12 cellular contexts compared by ENCODE assay signal in the genomic region with DNA sequence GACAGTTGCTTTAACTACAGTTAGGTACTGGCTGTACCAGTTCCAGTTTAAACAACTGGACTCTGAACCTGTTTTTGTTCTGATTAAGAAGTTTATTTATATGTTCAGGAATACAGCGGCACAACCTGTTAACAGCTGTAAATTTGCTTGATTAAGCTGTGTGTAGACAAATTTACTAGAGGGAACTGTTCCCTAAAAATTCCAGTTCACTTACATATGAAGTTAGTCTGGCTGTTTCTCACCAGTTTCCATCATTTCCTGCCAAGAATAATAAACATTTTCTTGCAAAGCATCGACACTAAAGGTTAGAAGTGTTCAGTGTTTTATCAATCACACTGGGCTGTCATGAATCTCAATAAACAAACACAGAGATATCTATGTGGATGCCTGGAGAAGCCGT.
DNase-seq lines count a peak whose midpoint lies in the region; ATAC-seq and TF ChIP-seq lines count a peak whose summit lies in the region.
"Had no signal": no experiment of that assay in that cellular context is flagged by ENCODE, and none has a peak within 500 bp of the region (broad histone marks: within the 10 kb centered on the region; RNA-seq: fewer than 3 reads in every experiment).

No MANE protein-coding gene starts in this region.

- H3K27ac ChIP-seq in smooth muscle cell (ENCODE audit: low read depth) (peak overlapping the region; percentile 48), caudate nucleus (ENCODE audit: low read depth, low read length) (no peak overlapping the region)
- H3K27ac ChIP-seq: KMS-11 had no signal

- H3K9me3 Mint-ChIP-seq in chondrocyte (ENCODE audit: low read depth): no peaks in the 10 kb centered on the region

- H3K36me3 Mint-ChIP-seq in chondrocyte (ENCODE audit: low read depth): no peaks in the 10 kb centered on the region
- H3K36me3 Mint-ChIP-seq: CD8-positive, alpha-beta T cell had no signal

- TF ChIP-seq CTCF in chondrocyte (IDR thresholded peaks at IDR 0.05): no peak
- TF ChIP-seq CTCF in smooth muscle cell (IDR thresholded peaks at IDR 0.05; ENCODE audit: borderline replicate concordance, insufficient read depth, poor library complexity, severe bottlenecking): no peak

- peak overlapping the region; percentile 58 for H3K4me2 ChIP-seq in smooth muscle cell
- H3K4me2 ChIP-seq: KMS-11 had no signal

- H3K36me3 ChIP-seq in smooth muscle cell (ENCODE audit: low read depth): no peaks in the 10 kb centered on the region

- H3K79me2 ChIP-seq in smooth muscle cell (ENCODE audit: low read depth): no peaks in the 10 kb centered on the region

- H3K4me3 Mint-ChIP-seq in chondrocyte (ENCODE audit: unreplicated experiment): no peak overlapping the region
- H3K4me3 Mint-ChIP-seq: CD8-positive, alpha-beta T cell; naive B cell had no signal

- peaks cover 33% of the 10 kb centered on the region for H3K4me1 Mint-ChIP-seq in chondrocyte (ENCODE audit: low read depth)

- H3K27me3 ChIP-seq in smooth muscle cell (ENCODE audit: low read depth): no peaks in the 10 kb centered on the region

- H3K4me1 ChIP-seq in smooth muscle cell (ENCODE audit: low read depth): peaks cover 15% of the 10 kb centered on the region

- peaks cover 4% of the 10 kb centered on the region for H3F3A ChIP-seq in smooth muscle cell (ENCODE audit: low read depth)

- no peak for ATAC-seq in GM18858 (IDR thresholded peaks at IDR 0.05; ENCODE audit: unreplicated experiment)
- ATAC-seq: CD8-positive, alpha-beta T cell had no signal

- H2AFZ ChIP-seq in smooth muscle cell (ENCODE audit: low read depth): peak overlapping the region; percentile 23

- H3K4me3 ChIP-seq in smooth muscle cell: no peak overlapping the region

- no peaks in the 10 kb centered on the region for H4K20me1 ChIP-seq in smooth muscle cell (ENCODE audit: low read depth)

- peak overlapping the region; percentile 69 for H3K27ac Mint-ChIP-seq in chondrocyte (ENCODE audit: unreplicated experiment)
- H3K27ac Mint-ChIP-seq: CD8-positive, alpha-beta T cell; naive B cell had no signal

- no peaks in the 10 kb centered on the region for H3K9me3 ChIP-seq in smooth muscle cell (replicated peaks; ENCODE audit: low read depth)

- POLR2A ChIA-PET in HEK293T (lab: Yijun Ruan, JAX): interaction anchor here (1.1 kb wide), 1 partner anchor 9 kb away, joined by 3 read pairs; no protein-coding TSS in a partner anchor

- peak; percentile 17 for DNase-seq in HEK293T (ENCODE audit: extremely low spot score)
- no peak for DNase-seq in chondrocyte (ENCODE audit: low spot score)
- peak; percentile 29 for DNase-seq in kidney glomerular epithelial cell (lab: John Stamatoyannopoulos, UW)
- no peak for DNase-seq in smooth muscle cell (lab: John Stamatoyannopoulos, UW; ENCODE audit: unreplicated experiment)
- DNase-seq in NCI-H1092 treated with DMSO at 0.1 percent for 48 hours (lab: John Stamatoyannopoulos, UW): no peak
- DNase-seq in stimulated activated CD4-positive, alpha-beta T cell treated with anti-CD3 and anti-CD28 coated beads, Interleukin-4, amount 100 ng/mL, for 1 hour: no peak
- no peak for DNase-seq in caudate nucleus (lab: John Stamatoyannopoulos, UW)
- DNase-seq: CD8-positive, alpha-beta T cell; naive B cell; NCI-H446 treated with DMSO at 0.1 percent for 48 hours had no signal

- no peak overlapping the region for H3K9ac ChIP-seq in smooth muscle cell (ENCODE audit: low read depth)
- H3K9ac ChIP-seq: KMS-11 had no signal

- H3K27me3 Mint-ChIP-seq in chondrocyte (ENCODE audit: low read depth): no peaks in the 10 kb centered on the region
- H3K27me3 Mint-ChIP-seq: naive B cell had no signal

- CTCF ChIA-PET in HEK293T (lab: Yijun Ruan, JAX): interaction anchor here (0.5 kb wide), 1 partner anchor 114 kb away, joined by 3 read pairs; no protein-coding TSS in a partner anchor

- WGBS in smooth muscle cell (ENCODE audit: low lambda C conversion rate): 16% methylated on average over 3 of the region's 3 CpGs

TF ChIP-seq in HEK293T, 16 proteins besides CTCF, POLR2A, EP300 and RAD21:
- TF ChIP-seq LEF1 (IDR thresholded peaks at IDR 0.05; ENCODE audit: borderline replicate concordance) (no peak), FOXA1 (IDR thresholded peaks at IDR 0.05) (no peak), CTBP1 (IDR thresholded peaks at IDR 0.05; ENCODE audit: borderline replicate concordance) (peak; percentile 94)
- TF ChIP-seq, protein P1, sequence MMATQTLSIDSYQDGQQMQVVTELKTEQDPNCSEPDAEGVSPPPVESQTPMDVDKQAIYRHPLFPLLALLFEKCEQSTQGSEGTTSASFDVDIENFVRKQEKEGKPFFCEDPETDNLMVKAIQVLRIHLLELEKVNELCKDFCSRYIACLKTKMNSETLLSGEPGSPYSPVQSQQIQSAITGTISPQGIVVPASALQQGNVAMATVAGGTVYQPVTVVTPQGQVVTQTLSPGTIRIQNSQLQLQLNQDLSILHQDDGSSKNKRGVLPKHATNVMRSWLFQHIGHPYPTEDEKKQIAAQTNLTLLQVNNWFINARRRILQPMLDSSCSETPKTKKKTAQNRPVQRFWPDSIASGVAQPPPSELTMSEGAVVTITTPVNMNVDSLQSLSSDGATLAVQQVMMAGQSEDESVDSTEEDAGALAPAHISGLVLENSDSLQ (IDR thresholded peaks at IDR 0.05): peak; percentile 89

Comparison
In these comparisons a context has a peak if more than half of its experiments do, and no peak if none do; other contexts are left out.
1. DNase-seq: peak in HEK293T (single experiment) and kidney glomerular epithelial cell (single experiment); none in chondrocyte (single experiment), smooth muscle cell (single experiment), NCI-H1092 treated with DMSO at 0.1 percent for 48 hours (single experiment), stimulated activated CD4-positive, alpha-beta T cell treated with anti-CD3 and anti-CD28 coated beads, Interleukin-4, amount 100 ng/mL, for 1 hour (single experiment) and caudate nucleus (0 of 61).